1 cellular context compared by ENCODE assay signal in genomic region chr6:108732101-108732870, GRCh38.
TF ChIP-seq lines count a peak whose summit lies in the region.

No MANE protein-coding gene starts in this region.

TF ChIP-seq in GM23338, 12 proteins besides CTCF, POLR2A, EP300 and RAD21:
- TF ChIP-seq REST (IDR thresholded peaks at IDR 0.05; ENCODE audit: unreplicated experiment) (no peak), STAT1 (IDR thresholded peaks at IDR 0.05; ENCODE audit: unreplicated experiment) (no peak), EZH2 (IDR thresholded peaks at IDR 0.05; ENCODE audit: low read depth, unreplicated experiment) (no peak), JUNB (IDR thresholded peaks at IDR 0.05; ENCODE audit: unreplicated experiment) (no peak), EZH2phosphoT487 (IDR thresholded peaks at IDR 0.05; ENCODE audit: unreplicated experiment) (no peak), ZNF114 (CRISPR knock-in tag; IDR thresholded peaks at IDR 0.05) (no peak), CREB1 (CRISPR knock-in tag; IDR thresholded peaks at IDR 0.05; ENCODE audit: low read depth) (no peak), POLR2AphosphoS5 (IDR thresholded peaks at IDR 0.05; ENCODE audit: low read depth) (no peak), ZNF331 (CRISPR knock-in tag; IDR thresholded peaks at IDR 0.05; ENCODE audit: low read depth) (no peak), ETS1 (IDR thresholded peaks at IDR 0.05) (no peak), ZNF462 (CRISPR knock-in tag; IDR thresholded peaks at IDR 0.05) (no peak), NANOG (IDR thresholded peaks at IDR 0.05; ENCODE audit: borderline replicate concordance) (no peak)
